18 cellular contexts compared by ENCODE assay signal in genomic region chr2:217949448-217949847, GRCh38.
"Had no signal": no experiment of that assay in that cellular context is flagged by ENCODE, and none has a peak within 500 bp of the region (broad histone marks: within the 10 kb centered on the region; RNA-seq: fewer than 3 reads in every experiment).

No MANE protein-coding gene starts in this region.

- H3K9me3 ChIP-seq: breast epithelium, gastrocnemius medialis, ovary, upper lobe of left lung had no signal

- H3K27ac Mint-ChIP-seq: activated B cell treated with CpG ODN at 0.5 μM for 24 hours; activated CD4-positive, alpha-beta T cell treated with anti-CD3 and anti-CD28 coated beads, Interleukin-2, amount 10 ng/mL, durations not matched to agents 7 days and 5 days; activated T-helper 17 cell treated with anti-CD3 and anti-CD28 coated beads, Interleukin-2, amount 50 U/mL, for 72 hours; effector memory CD8-positive, alpha-beta T cell; natural killer cell treated with Interleukin-12 subunit alpha and Interleukin-12 subunit beta and Interleukin-15 and Interleukin-18, amount 100 ng/mL, for 72 hours; stimulated activated naive B cell treated with anti-CD40 and anti-IgM and Interleukin-4, amounts not matched to agents 10 μg/mL and 1 μg/mL and 100 μg/mL, for 72 hours had no signal

- H3K27ac ChIP-seq: epithelial cell of prostate had no signal

- H3K36me3 Mint-ChIP-seq: natural killer cell treated with Interleukin-12 subunit alpha and Interleukin-12 subunit beta and Interleukin-15 and Interleukin-18, amount 100 ng/mL, for 72 hours; stimulated activated naive B cell treated with anti-CD40 and anti-IgM and Interleukin-4, amounts not matched to agents 10 μg/mL and 1 μg/mL and 100 μg/mL, for 72 hours had no signal

- H3K4me1 Mint-ChIP-seq: activated B cell treated with CpG ODN at 0.5 μM for 24 hours; activated T-helper 17 cell treated with anti-CD3 and anti-CD28 coated beads, Interleukin-2, amount 50 U/mL, for 72 hours; stimulated activated naive B cell treated with anti-CD40 and anti-IgM and Interleukin-4, amounts not matched to agents 10 μg/mL and 1 μg/mL and 100 μg/mL, for 72 hours had no signal

- H3K4me3 ChIP-seq: breast epithelium, gastrocnemius medialis, ovary, upper lobe of left lung had no signal

- H3K4me3 Mint-ChIP-seq: activated B cell treated with CpG ODN at 0.5 μM for 24 hours; activated CD4-positive, alpha-beta T cell treated with anti-CD3 and anti-CD28 coated beads, Interleukin-2, amount 10 ng/mL, durations not matched to agents 7 days and 5 days; activated T-helper 17 cell treated with anti-CD3 and anti-CD28 coated beads, Interleukin-2, amount 50 U/mL, for 72 hours; effector memory CD8-positive, alpha-beta T cell; natural killer cell treated with Interleukin-12 subunit alpha and Interleukin-12 subunit beta and Interleukin-15 and Interleukin-18, amount 100 ng/mL, for 72 hours; stimulated activated naive B cell treated with anti-CD40 and anti-IgM and Interleukin-4, amounts not matched to agents 10 μg/mL and 1 μg/mL and 100 μg/mL, for 72 hours had no signal

- H3K9me3 Mint-ChIP-seq: activated B cell treated with CpG ODN at 0.5 μM for 24 hours; activated CD4-positive, alpha-beta T cell treated with anti-CD3 and anti-CD28 coated beads, Interleukin-2, amount 10 ng/mL, durations not matched to agents 7 days and 5 days; activated T-helper 17 cell treated with anti-CD3 and anti-CD28 coated beads, Interleukin-2, amount 50 U/mL, for 72 hours; effector memory CD8-positive, alpha-beta T cell; natural killer cell treated with Interleukin-12 subunit alpha and Interleukin-12 subunit beta and Interleukin-15 and Interleukin-18, amount 100 ng/mL, for 72 hours; stimulated activated naive B cell treated with anti-CD40 and anti-IgM and Interleukin-4, amounts not matched to agents 10 μg/mL and 1 μg/mL and 100 μg/mL, for 72 hours had no signal

- ATAC-seq: activated T-helper 17 cell treated with anti-CD3 and anti-CD28 coated beads, Interleukin-2, amount 50 U/mL, for 72 hours; effector memory CD8-positive, alpha-beta T cell; gastrocnemius medialis; natural killer cell treated with Interleukin-12 subunit alpha and Interleukin-12 subunit beta and Interleukin-15 and Interleukin-18, amount 100 ng/mL, for 72 hours; stimulated activated naive B cell treated with anti-CD40 and anti-IgM and Interleukin-4, amounts not matched to agents 10 μg/mL and 1 μg/mL and 100 μg/mL, for 72 hours had no signal

- H3K36me3 ChIP-seq: breast epithelium, gastrocnemius medialis, ovary, upper lobe of left lung had no signal

- H3K27me3 ChIP-seq: breast epithelium, gastrocnemius medialis, ovary, upper lobe of left lung had no signal

- DNase-seq: activated B cell treated with CpG ODN at 0.5 μM for 24 hours; activated CD4-positive, alpha-beta T cell treated with anti-CD3 and anti-CD28 coated beads, Interleukin-2, amount 10 ng/mL, durations not matched to agents 7 days and 5 days; activated CD8-positive, alpha-beta memory T cell treated with anti-CD3 and anti-CD28 coated beads for 24 hours; activated naive CD4-positive, alpha-beta T cell treated with Interleukin-2 at 50 U/mL for 16 hours; anterior cingulate cortex; dermis blood vessel endothelial cell; effector memory CD8-positive, alpha-beta T cell; gastrocnemius medialis; mammary epithelial cell; SIG-M5; stimulated activated CD4-positive, alpha-beta T cell treated with anti-CD3 and anti-CD28 coated beads, Interleukin-2, amount 100 ng/mL, for 48 hours; stimulated activated naive B cell treated with anti-CD40 and anti-IgM and Interleukin-4, amounts not matched to agents 10 μg/mL and 1 μg/mL and 100 μg/mL, for 72 hours; upper lobe of left lung had no signal
